10 cellular contexts compared by ENCODE assay signal in genomic region chr20:37358366-37359150, GRCh38. TPM values are rescaled to one million over a fixed set of nuclear protein-coding genes. Genes with fewer than 3 reads are reported as not detected.
A peak's percentile ranks its signal among the peaks of the same experiment; 100 is the strongest.
DNase-seq lines count a peak whose midpoint lies in the region; ATAC-seq and TF ChIP-seq lines count a peak whose summit lies in the region.
"Had no signal": no experiment of that assay in that cellular context is flagged by ENCODE, and none has a peak within 500 bp of the region (broad histone marks: within the 10 kb centered on the region; RNA-seq: fewer than 3 reads in every experiment).

No MANE protein-coding gene starts in this region.

- H3K4me1 Mint-ChIP-seq in endodermal cell (peaks cover 9% of the 10 kb centered on the region), neural crest cell (peaks cover 50% of the 10 kb centered on the region)
- no peaks in the 10 kb centered on the region for H3K4me1 Mint-ChIP-seq in activated T-helper 17 cell treated with anti-CD3 and anti-CD28 coated beads, Interleukin-2, amount 50 U/mL, for 72 hours

- H3K9me3 Mint-ChIP-seq in endodermal cell (no peaks in the 10 kb centered on the region), neural crest cell (no peaks in the 10 kb centered on the region)
- H3K9me3 Mint-ChIP-seq in activated T-helper 17 cell treated with anti-CD3 and anti-CD28 coated beads, Interleukin-2, amount 50 U/mL, for 72 hours, result no peaks in the 10 kb centered on the region

- H3K36me3 ChIP-seq in right atrium auricular region (no peaks in the 10 kb centered on the region), endodermal cell (ENCODE audit: control insufficient read depth, insufficient read depth, low read length) (peaks cover 32% of the 10 kb centered on the region)

- ATAC-seq in Right ventricle myocardium inferior, result peak; percentile 32
- ATAC-seq in activated T-helper 17 cell treated with anti-CD3 and anti-CD28 coated beads, Interleukin-2, amount 50 U/mL, for 72 hours (replicated peaks), result no peak
- ATAC-seq: body of pancreas, left colon had no signal

- H3K36me3 Mint-ChIP-seq in endodermal cell (ENCODE audit: low read depth), result peaks cover 7% of the 10 kb centered on the region
- no peaks in the 10 kb centered on the region for H3K36me3 Mint-ChIP-seq in neural crest cell (ENCODE audit: low read depth)
- H3K36me3 Mint-ChIP-seq in activated T-helper 17 cell treated with anti-CD3 and anti-CD28 coated beads, Interleukin-2, amount 50 U/mL, for 72 hours (ENCODE audit: low read depth), result no peaks in the 10 kb centered on the region

- WGBS in endodermal cell (ENCODE audit: insufficient coverage in 1 of 2, insufficient read length in 1 of 2), 2 experiments, result 92 to 93% methylated on average over 20 to 23 of the region's 23 CpGs

- no peaks in the 10 kb centered on the region for H3K27me3 ChIP-seq in right atrium auricular region
- H3K27me3 ChIP-seq in endodermal cell (ENCODE audit: control insufficient read depth, insufficient read depth, low read length, poor library complexity, severe bottlenecking), result no peaks in the 10 kb centered on the region
- H3K27me3 ChIP-seq: body of pancreas had no signal

- H3K27ac ChIP-seq in right atrium auricular region (peak overlapping the region in 1 of 2 donors; percentile 3), endodermal cell (ENCODE audit: low read depth, low read length) (no peak overlapping the region)
- H3K27ac ChIP-seq: body of pancreas had no signal

- H3K27ac Mint-ChIP-seq in endodermal cell (peak overlapping the region; percentile 62), neural crest cell (ENCODE audit: unreplicated experiment) (peak overlapping the region; percentile 98)
- H3K27ac Mint-ChIP-seq in activated T-helper 17 cell treated with anti-CD3 and anti-CD28 coated beads, Interleukin-2, amount 50 U/mL, for 72 hours, result no peak overlapping the region

- no peak overlapping the region for H3K4me3 Mint-ChIP-seq in endodermal cell
- H3K4me3 Mint-ChIP-seq in neural crest cell, result no peak overlapping the region
- H3K4me3 Mint-ChIP-seq in activated T-helper 17 cell treated with anti-CD3 and anti-CD28 coated beads, Interleukin-2, amount 50 U/mL, for 72 hours, result no peak overlapping the region

- DNase-seq in Right ventricle myocardium inferior (ENCODE audit: missing footprints) (peak; percentile 77), right atrium auricular region (ENCODE audit: low spot score) (no peak), endodermal cell (peak; percentile 50), neural crest cell (ENCODE audit: low read depth, low spot score) (no peak), ureter (ENCODE audit: low spot score) (peak; percentile 91), C1 segment of cervical spinal cord (lab: John Stamatoyannopoulos, UW) (no peak)
- DNase-seq in activated naive CD4-positive, alpha-beta T cell treated with Interleukin-2 at 50 U/mL for 16 hours, result no peak
- DNase-seq: body of pancreas had no signal

- H3K4me3 ChIP-seq in right atrium auricular region (no peak overlapping the region), endodermal cell (ENCODE audit: low read length) (no peak overlapping the region)
- H3K4me3 ChIP-seq: body of pancreas had no signal

- TF ChIP-seq CTCF in right atrium auricular region (IDR thresholded peaks at IDR 0.05) (no peak), endodermal cell (conservative IDR thresholded peaks at IDR 0.05) (no peak), neural crest cell (conservative IDR thresholded peaks at IDR 0.05) (no peak)

- no peaks in the 10 kb centered on the region for H3K27me3 Mint-ChIP-seq in endodermal cell (ENCODE audit: insufficient read depth)
- no peaks in the 10 kb centered on the region for H3K27me3 Mint-ChIP-seq in neural crest cell (ENCODE audit: low read depth)
- no peaks in the 10 kb centered on the region for H3K27me3 Mint-ChIP-seq in activated T-helper 17 cell treated with anti-CD3 and anti-CD28 coated beads, Interleukin-2, amount 50 U/mL, for 72 hours

- intact Hi-C loops in Right ventricle myocardium inferior (cut with DNase I), result no loop called here

- H3K9me3 ChIP-seq in right atrium auricular region (no peaks in the 10 kb centered on the region), endodermal cell (ENCODE audit: control insufficient read depth, low read length) (no peaks in the 10 kb centered on the region)
- H3K9me3 ChIP-seq: body of pancreas had no signal

- no peak overlapping the region for H3K9ac ChIP-seq in endodermal cell (ENCODE audit: extremely low read depth, low read length, poor library complexity, severe bottlenecking)

- H3K4me1 ChIP-seq in right atrium auricular region (peaks cover 0 to 31% of the 10 kb centered on the region in 2 donors), endodermal cell (ENCODE audit: control insufficient read depth, insufficient read depth, low read length) (no peaks in the 10 kb centered on the region)

RNA-seq across cellular contexts. Expression of gene SRC, which starts 12.6 kb away (rescaled TPM):
- total RNA-seq in Right ventricle myocardium inferior, result 6.0 TPM
- 10 to 100 TPM in 1 of 2 donors, 1 to 10 TPM in 1; 6.9 to 14.3 TPM for total RNA-seq in right atrium auricular region
- 100 to 1,000 TPM in 1 of 2 donors, 10 to 100 TPM in 1; 75.6 to 109 TPM for total RNA-seq in endodermal cell
- polyA plus RNA-seq in endodermal cell (2013, experiment 1 of 2), result 48.4 TPM
- 41.1 TPM for polyA plus RNA-seq in endodermal cell (2013, experiment 2 of 2)
- 58.6 and 60.4 TPM in 2 replicates for total RNA-seq in neural crest cell
- 166 TPM for total RNA-seq in ureter
- total RNA-seq in activated T-helper 17 cell treated with anti-CD3 and anti-CD28 coated beads, Interleukin-2, amount 50 U/mL, for 72 hours, result 1 to 10 TPM; 5.1 to 6.4 TPM

Comparison
In these comparisons a context has a peak if more than half of its experiments do, and no peak if none do; other contexts are left out.
1. DNase-seq: peak in Right ventricle myocardium inferior (single experiment), endodermal cell (single experiment) and ureter (single experiment); none in right atrium auricular region (single experiment), neural crest cell (single experiment), C1 segment of cervical spinal cord (0 of 14) and activated naive CD4-positive, alpha-beta T cell treated with Interleukin-2 at 50 U/mL for 16 hours (single experiment).